In the genomic region with DNA sequence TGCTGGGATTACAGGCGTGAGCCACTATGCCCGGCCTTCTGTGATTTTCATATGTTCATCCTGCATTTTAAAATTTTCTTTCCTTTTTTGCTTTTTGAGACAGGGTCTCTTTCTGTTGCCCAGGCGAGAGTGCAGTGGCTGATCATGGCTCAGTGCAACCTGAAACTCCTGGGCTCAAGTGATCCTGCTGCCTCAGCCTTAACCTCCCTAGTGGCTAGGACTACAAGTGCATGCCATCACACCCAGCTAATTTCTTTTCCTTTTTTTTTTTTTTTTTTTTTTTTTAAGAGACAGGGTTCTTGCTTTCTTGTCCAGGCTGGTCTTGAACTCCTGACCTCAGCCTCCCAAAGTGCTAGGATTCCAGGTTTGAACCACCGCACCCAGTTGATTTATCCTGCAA, we compare ENCODE assay signal across 15 cellular contexts. TPM values are rescaled to one million over a fixed set of nuclear protein-coding genes. Genes with fewer than 3 reads are reported as not detected.
DNase-seq lines count a peak whose midpoint lies in the region; TF ChIP-seq lines count a peak whose summit lies in the region.
"Had no signal": no experiment of that assay in that cellular context is flagged by ENCODE, and none has a peak within 500 bp of the region (broad histone marks: within the 10 kb centered on the region; RNA-seq: fewer than 3 reads in every experiment).

No MANE protein-coding gene starts in this region.

- no peak overlapping the region for H3K27ac Mint-ChIP-seq in H9
- H3K27ac Mint-ChIP-seq: HFFc6 had no signal

- no peak overlapping the region for H3K56ac ChIP-seq in H9 (ENCODE audit: insufficient read length, low read depth, low read length)

- H3K27me3 ChIP-seq in A673 (replicated peaks; ENCODE audit: insufficient read depth, low read depth, low read length, poor library complexity) (peaks cover 32% of the 10 kb centered on the region), H9 (ENCODE audit: insufficient read depth, low read length) (no peaks in the 10 kb centered on the region)

- H3K4me1 Mint-ChIP-seq in H9: peaks cover 0 to 3% of the 10 kb centered on the region in 2 experiments; a peak in 1 of 4 replicates

- no CpG with 5 or more reads among the region's 4 CpGs for WGBS in H9 (ENCODE audit: extremely low coverage, insufficient read length, low lambda C conversion rate)

- H2BK5ac ChIP-seq in H9 (ENCODE audit: insufficient read length, low read length): no peak overlapping the region

- H3K27me3 Mint-ChIP-seq in H9 (ENCODE audit: low read depth): peaks cover 5% of the 10 kb centered on the region

- no peak overlapping the region for H3K23ac ChIP-seq in H9 (ENCODE audit: insufficient read length, low read depth, low read length)

- no peak overlapping the region for H3T11ph ChIP-seq in H9 (ENCODE audit: low read length)

- no peaks in the 10 kb centered on the region for H3K9me3 Mint-ChIP-seq in H9
- H3K9me3 Mint-ChIP-seq: HFFc6 had no signal

- POLR2A ChIA-PET in A673 (lab: Charles Lee; ENCODE audit: low non-redundant PET): no interaction called here

- no peak overlapping the region for H3K4ac ChIP-seq in H9 (ENCODE audit: low read depth, low read length)

- no peaks in the 10 kb centered on the region for H3K79me1 ChIP-seq in H9 (ENCODE audit: insufficient read depth, low read depth, low read length, poor library complexity, severe bottlenecking)

- no peak overlapping the region for H4K5ac ChIP-seq in H9 (ENCODE audit: insufficient read length, low read depth, low read length)

- H3K4me3 ChIP-seq in A673 (ENCODE audit: low read depth, low read length, poor library complexity, severe bottlenecking) (no peak overlapping the region), choroid plexus epithelial cell (ENCODE audit: low read depth, low read length) (no peak overlapping the region)
- H3K4me3 ChIP-seq: A549 had no signal

- no peak overlapping the region for H2BK120ac ChIP-seq in H9 (ENCODE audit: low read depth, low read length, poor library complexity, severe bottlenecking)

- no peaks in the 10 kb centered on the region for H3K79me2 ChIP-seq in H9 (ENCODE audit: insufficient read depth, low read length)

- H2BK20ac ChIP-seq in H9 (ENCODE audit: low read depth, low read length, poor library complexity, severe bottlenecking): no peak overlapping the region

- no peaks in the 10 kb centered on the region for H3K4me1 ChIP-seq in A673 (ENCODE audit: insufficient read depth, low read length, poor library complexity, severe bottlenecking)
- H3K4me1 ChIP-seq in H9 (ENCODE audit: insufficient read depth, low read length): no peaks in the 10 kb centered on the region
- H3K4me1 ChIP-seq: A549 had no signal

- DNase-seq in A673 (ENCODE audit: low spot score) (no peak), H9 (no peak), choroid plexus epithelial cell (ENCODE audit: low read depth) (peak; percentile 22), left kidney (ENCODE audit: low read depth, low spot score) (peak; percentile 62), UCSD-AML1 (lab: John Stamatoyannopoulos, UW; ENCODE audit: unreplicated experiment) (no peak), NCI-H446 (lab: John Stamatoyannopoulos, UW) (no peak)
- DNase-seq in activated CD8-positive, alpha-beta memory T cell treated with anti-CD3 and anti-CD28 coated beads for 24 hours: no peak
- DNase-seq: C1 segment of cervical spinal cord, HFFc6, NCI-H1048, NCI-H146, NCI-H2081, NCI-H510A treated with DMSO at 0.1 percent for 48 hours, NCI-H82 had no signal

- H4K20me1 ChIP-seq in H9 (ENCODE audit: control insufficient read depth, insufficient read depth, insufficient read length): no peaks in the 10 kb centered on the region

- H3K36me3 ChIP-seq in A673 (ENCODE audit: insufficient read depth, low read length, poor library complexity, severe bottlenecking): no peaks in the 10 kb centered on the region

- H3K18ac ChIP-seq in H9 (ENCODE audit: insufficient read length, low read depth, low read length): no peak overlapping the region

- H3K4me2 ChIP-seq in H9 (ENCODE audit: insufficient read depth, insufficient read length, low read length): no peak overlapping the region
- H3K4me2 ChIP-seq: A549 had no signal

- H2BK15ac ChIP-seq in H9 (ENCODE audit: low read depth, low read length): no peak overlapping the region

- no peak overlapping the region for H4K91ac ChIP-seq in H9 (ENCODE audit: insufficient read length, low read depth, low read length)

- H3K36me3 Mint-ChIP-seq in H9 (ENCODE audit: insufficient read depth in 1 of 3, low read depth in 3 of 3): no peaks in the 10 kb centered on the region

- CTCF ChIA-PET in A673 (lab: Charles Lee): no interaction called here

- no peak overlapping the region for H3K27ac ChIP-seq in A673 (ENCODE audit: low read depth, low read length, poor library complexity, severe bottlenecking)
- no peak overlapping the region for H3K27ac ChIP-seq in H9 (ENCODE audit: insufficient read length, low read depth, low read length)
- H3K27ac ChIP-seq: A549 had no signal

- H3K4me3 Mint-ChIP-seq in H9: no peak overlapping the region
- H3K4me3 Mint-ChIP-seq: HFFc6 had no signal

- H2AK5ac ChIP-seq in H9 (ENCODE audit: insufficient read length, low read length): no peak overlapping the region

- no peak overlapping the region for H3K14ac ChIP-seq in H9 (ENCODE audit: insufficient read depth, low read length)

- H3K9me3 ChIP-seq in A673 (ENCODE audit: low read depth, low read length, poor library complexity, severe bottlenecking) (no peaks in the 10 kb centered on the region), H9 (ENCODE audit: control insufficient read depth, low read depth, low read length) (no peaks in the 10 kb centered on the region)
- H3K9me3 ChIP-seq: A549 had no signal

- H4K8ac ChIP-seq in H9 (replicated peaks; ENCODE audit: insufficient read length, low read depth, low read length): no peak overlapping the region

- no peak overlapping the region for H2BK12ac ChIP-seq in H9 (ENCODE audit: insufficient read length, low read depth, low read length)

- no peak overlapping the region for H3K9ac ChIP-seq in H9 (ENCODE audit: extremely low read depth, insufficient read length, low read length)

- H2AFZ ChIP-seq in H9 (ENCODE audit: low read length): no peak overlapping the region

- intact Hi-C loops in A673 (cut with micrococcal nuclease; ENCODE audit: unreplicated experiment): no loop called here

- 0 out of 2 replicates have a peak, but pooled peaks have one; percentile 22 for TF ChIP-seq CTCF in A673 (conservative IDR thresholded peaks at IDR 0.05; ENCODE audit: low read depth, low read length)
- TF ChIP-seq CTCF in H9 (conservative IDR thresholded peaks at IDR 0.05): peak; percentile 50
- TF ChIP-seq CTCF in choroid plexus epithelial cell (conservative IDR thresholded peaks at IDR 0.05; ENCODE audit: low read depth, low read length): peak; percentile 33

- H3K23me2 ChIP-seq in H9 (ENCODE audit: insufficient read length, low read depth, low read length, poor library complexity, severe bottlenecking): no peaks in the 10 kb centered on the region

- no TSS peak for BruUV-seq in A673 (replicated peaks; lab: Mats Ljungman, UMichigan)

RNA-seq across cellular contexts. Expression of a gene that starts 54.1 kb away (rescaled TPM):
- 8.6 and 10.4 TPM in 2 replicates for total RNA-seq in A673 (2021)
- 0.15 and 0.20 TPM in 2 replicates for total RNA-seq in H9 (2021)
- total RNA-seq: HFFc6 had no signal

Comparison
In these comparisons a context has a peak if more than half of its experiments do, and no peak if none do; other contexts are left out.
1. DNase-seq: peak in choroid plexus epithelial cell (single experiment) and left kidney (single experiment); none in A673 (single experiment), H9 (single experiment), activated CD8-positive, alpha-beta memory T cell treated with anti-CD3 and anti-CD28 coated beads for 24 hours (single experiment), UCSD-AML1 (single experiment) and NCI-H446 (0 of 2).
2. Peak in every context shown above with its lines, with median percentiles within 50 percentile points of each other: CTCF ChIP-seq.